Comparison of ENCODE assay signal across 8 cellular contexts in the genomic region with DNA sequence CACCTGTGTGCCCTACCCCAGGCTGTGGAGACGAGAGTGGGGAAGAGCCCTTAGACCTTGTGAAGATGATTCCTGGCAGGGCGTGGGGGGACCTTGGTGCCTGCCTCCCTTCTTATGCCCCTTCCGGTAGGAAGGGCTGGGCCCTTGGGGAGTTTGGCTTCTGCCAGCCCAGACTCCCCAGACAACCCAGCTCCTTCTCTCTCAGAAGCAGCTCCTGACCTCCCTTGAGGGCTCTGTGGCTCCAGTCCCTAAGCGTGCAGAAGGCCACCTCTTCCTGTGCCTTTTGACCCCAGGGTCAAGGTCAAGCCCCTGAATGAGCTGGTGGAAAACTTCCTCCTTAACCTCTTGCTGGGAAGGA. TPM values are rescaled to one million over a fixed set of nuclear protein-coding genes. Genes with fewer than 3 reads are reported as not detected.
DNase-seq lines count a peak whose midpoint lies in the region; ATAC-seq and FAIRE-seq lines count a peak whose summit lies in the region.

No MANE protein-coding gene starts in this region.

- H3K4me1 ChIP-seq in SJSA1 (replicated peaks), result peaks cover 22% of the 10 kb centered on the region
- H3K4me1 ChIP-seq in small intestine (ENCODE audit: control insufficient read depth in 2 of 2, insufficient read depth in 1 of 2, low read depth in 1 of 2, low read length in 1 of 2), result peaks cover 9% of the 10 kb centered on the region in 2 donors

- peak; percentile 8 for ATAC-seq in GM19397 (IDR thresholded peaks at IDR 0.05; ENCODE audit: unreplicated experiment)
- ATAC-seq in HG03097 (IDR thresholded peaks at IDR 0.05; ENCODE audit: low FRiP score, unreplicated experiment), result no peak
- ATAC-seq in GM19452 (IDR thresholded peaks at IDR 0.05; ENCODE audit: unreplicated experiment), result no peak

- 12 to 36% (median 30%) methylated on average over 4 of the region's 4 CpGs for WGBS in small intestine, 3 donors

- H3K27me3 ChIP-seq in SJSA1 (replicated peaks), result no peaks in the 10 kb centered on the region
- no peaks in the 10 kb centered on the region for H3K27me3 ChIP-seq in small intestine (ENCODE audit: control insufficient read depth in 2 of 2, insufficient read depth in 2 of 2, low read length in 2 of 2)

- peaks cover 6% of the 10 kb centered on the region for H3K36me3 ChIP-seq in SJSA1
- H3K36me3 ChIP-seq in small intestine (ENCODE audit: control insufficient read depth in 2 of 2, insufficient read depth in 2 of 2, low read length in 2 of 2), result no peaks in the 10 kb centered on the region

- FAIRE-seq in small intestine (lab: Jason Lieb, UNC), result no peak

- H3K4me3 ChIP-seq in SJSA1 (peak overlapping the region; percentile 99), small intestine (ENCODE audit: low read depth in 1 of 2, low read length in 2 of 2) (peak overlapping the region; percentile 72 to 87)

- no peak overlapping the region for H3K27ac ChIP-seq in SJSA1
- peak overlapping the region; percentile 92 to 98 for H3K27ac ChIP-seq in small intestine (ENCODE audit: low read depth in 1 of 2, low read length in 1 of 2)

- H3K9me3 ChIP-seq in SJSA1 (replicated peaks) (no peaks in the 10 kb centered on the region), small intestine (ENCODE audit: control insufficient read depth, low read depth) (no peaks in the 10 kb centered on the region)

- DNase-seq in SJSA1 (ENCODE audit: low read depth in 1 of 2, low spot score in 2 of 2) (no peak), glomerular visceral epithelial cell (ENCODE audit: extremely low spot score) (peak; percentile 16), small intestine (peak; percentile 75), NCI-H146 treated with DMSO at 0.1 percent for 48 hours (lab: John Stamatoyannopoulos, UW; ENCODE audit: unreplicated experiment) (no peak)
- DNase-seq in NK-92 treated with Interleukin-12 subunit alpha and Interleukin-12 subunit beta, amount 100 ng/mL, for 24 hours (lab: John Stamatoyannopoulos, UW), result no peak

RNA-seq across cellular contexts. Expression of gene RPS6KA1, which starts 1.0 kb away (rescaled TPM):
- total RNA-seq in SJSA1 (2014; rRNA removed; shearing (Covaris generic)), result 23.7 and 27.6 TPM in 2 replicates
- 100 to 1,000 TPM in 2 of 3 donors, 10 to 100 TPM in 1; 60.9 to 223 (median 178) TPM for polyA plus RNA-seq in small intestine

RNA-seq across cellular contexts. Expression of gene HMGN2, which starts 58.3 kb away (rescaled TPM):
- total RNA-seq in SJSA1 (2014; rRNA removed; shearing (Covaris generic)), result 897 and 1,026 TPM in 2 replicates
- polyA plus RNA-seq in small intestine, result 100 to 1,000 TPM; 231 to 855 (median 321) TPM

Comparison
In these comparisons a context has a peak if more than half of its experiments do, and no peak if none do; other contexts are left out.
1. DNase-seq: peak in glomerular visceral epithelial cell (single experiment) and small intestine (single experiment); none in SJSA1 (0 of 2), NCI-H146 treated with DMSO at 0.1 percent for 48 hours (single experiment) and NK-92 treated with Interleukin-12 subunit alpha and Interleukin-12 subunit beta, amount 100 ng/mL, for 24 hours (single experiment).